Comparison of ENCODE assay signal across 8 cellular contexts in genomic region chr1:11099310-11100148, GRCh38.
DNase-seq lines count a peak whose midpoint lies in the region; ATAC-seq lines count a peak whose summit lies in the region.

EXOSC10 (minus strand) TSS chr1:11099869; CDS start chr1:11099831, 38 bp downstream.

- peak; percentile 99 for DNase-seq in AG08395 (ENCODE audit: low spot score)
- DNase-seq in NCI-H446 (lab: John Stamatoyannopoulos, UW) = peak; percentile 81 to 98
- DNase-seq in activated CD4-positive, CD25-positive, alpha-beta regulatory T cell treated with anti-CD3 and anti-CD28 coated beads, Interleukin-2, amount 50 U/mL, for 72 hours = peak; percentile 96
- peak; percentile 90 for DNase-seq in cerebellar cortex (ENCODE audit: low spot score)
- DNase-seq in islet precursor cell = peak; percentile 94
- DNase-seq in stimulated activated CD4-positive, alpha-beta T cell treated with anti-CD3 and anti-CD28 coated beads, Interleukin-12 subunit alpha, Interleukin-12 subunit beta, amount 100 ng/mL, for 4 hours = peak; percentile 97

- ATAC-seq in GM19023 (IDR thresholded peaks at IDR 0.05; ENCODE audit: unreplicated experiment) (peak; percentile 90), HG03342 (IDR thresholded peaks at IDR 0.05; ENCODE audit: unreplicated experiment) (peak; percentile 92)

Comparison
In these comparisons a context has a peak if more than half of its experiments do, and no peak if none do; other contexts are left out.
1. Peak in every context shown above with its lines: DNase-seq and ATAC-seq.